ENCODE assay signal across 1 cellular context in the genomic region with DNA sequence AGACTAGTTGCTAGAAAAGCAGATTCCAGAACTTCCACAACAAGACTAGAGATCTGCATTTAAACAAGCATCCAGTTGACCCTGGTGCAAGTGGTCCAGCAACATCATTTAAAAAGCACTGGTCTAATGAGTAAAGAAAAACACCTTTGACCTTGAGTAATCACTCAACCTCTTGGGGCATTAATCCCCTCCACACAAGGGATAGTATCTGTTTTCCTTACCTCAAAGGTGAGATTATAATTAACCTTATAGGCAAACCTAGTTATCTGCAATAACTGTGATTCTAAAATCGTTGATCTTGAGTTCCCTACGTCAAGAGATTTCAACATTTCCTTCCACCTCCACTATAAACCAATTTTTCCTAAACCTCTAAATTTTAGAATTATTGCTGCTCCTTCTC.
TF ChIP-seq lines count a peak whose summit lies in the region.

No MANE protein-coding gene starts in this region.

TF ChIP-seq in GM23338, 12 proteins besides CTCF, POLR2A, EP300 and RAD21 (continued from another document):
- no peak for TF ChIP-seq ZNF462 (CRISPR knock-in tag; IDR thresholded peaks at IDR 0.05)
